11 cellular contexts compared by ENCODE assay signal in genomic region chr12:55703976-55704761, GRCh38. TPM values are rescaled to one million over a fixed set of nuclear protein-coding genes. Genes with fewer than 3 reads are reported as not detected.
DNase-seq lines count a peak whose midpoint lies in the region; TF ChIP-seq lines count a peak whose summit lies in the region.
"Had no signal": no experiment of that assay in that cellular context is flagged by ENCODE, and none has a peak within 500 bp of the region (broad histone marks: within the 10 kb centered on the region; RNA-seq: fewer than 3 reads in every experiment).

No MANE protein-coding gene starts in this region.

- H3K9ac ChIP-seq in mesenchymal stem cell (ENCODE audit: low read length) = peak overlapping the region; percentile 84

- H3K18ac ChIP-seq in mesenchymal stem cell (ENCODE audit: low read depth in 1 of 2, low read length in 2 of 2) = no peak overlapping the region

- H3K36me3 Mint-ChIP-seq in chondrocyte (ENCODE audit: low read depth) = no peaks in the 10 kb centered on the region

- no peak for TF ChIP-seq CTCF in chondrocyte (IDR thresholded peaks at IDR 0.05)
- TF ChIP-seq CTCF in tibial nerve (IDR thresholded peaks at IDR 0.05) = no peak

- H4K91ac ChIP-seq in mesenchymal stem cell (ENCODE audit: low read length) = no peak overlapping the region

- H3K27me3 ChIP-seq in mesenchymal stem cell (ENCODE audit: control insufficient read depth in 1 of 2, insufficient read depth in 1 of 2, low read length in 2 of 2) (peaks cover 0 to 46% of the 10 kb centered on the region in 2 experiments), tibial nerve (no peaks in the 10 kb centered on the region), MG63 (no peaks in the 10 kb centered on the region)
- H3K27me3 ChIP-seq: Peyer's patch had no signal

- H2BK5ac ChIP-seq in mesenchymal stem cell (ENCODE audit: low read depth, low read length, poor library complexity, severe bottlenecking) = no peak overlapping the region

- WGBS in mesenchymal stem cell = 86% methylated on average over 5 of the region's 6 CpGs
- 43 to 53% methylated on average over 6 of the region's 6 CpGs for WGBS in tibial nerve, 2 donors

- H3K36me3 ChIP-seq in mesenchymal stem cell (ENCODE audit: control insufficient read depth in 1 of 2, insufficient read depth in 2 of 2, low read depth in 1 of 2, low read length in 2 of 2) (peaks cover 0 to 24% of the 10 kb centered on the region in 2 experiments), tibial nerve (peaks cover 0 to 19% (median 0%) of the 10 kb centered on the region in 3 donors), MG63 (no peaks in the 10 kb centered on the region)
- H3K36me3 ChIP-seq: Peyer's patch had no signal

- H3K4me1 ChIP-seq in mesenchymal stem cell (ENCODE audit: control insufficient read depth, insufficient read depth, low read depth, low read length) (peaks cover 18% of the 10 kb centered on the region), tibial nerve (peaks cover 0 to 87% (median 21%) of the 10 kb centered on the region in 4 donors)

- H2AK5ac ChIP-seq in mesenchymal stem cell (ENCODE audit: low read length, severe bottlenecking) = no peak overlapping the region

- H2AFZ ChIP-seq in mesenchymal stem cell (ENCODE audit: low read depth, low read length) = no peak overlapping the region

- no peak overlapping the region for H3K27ac ChIP-seq in mesenchymal stem cell (ENCODE audit: low read length, poor library complexity, severe bottlenecking)
- H3K27ac ChIP-seq in tibial nerve = peak overlapping the region; percentile 27 to 89 (median 64)

- no peak overlapping the region for H3K27ac Mint-ChIP-seq in chondrocyte (ENCODE audit: unreplicated experiment)

- H3K4me3 ChIP-seq in mesenchymal stem cell (ENCODE audit: insufficient read depth in 1 of 2, low read depth in 1 of 2, low read length in 2 of 2) (peak overlapping the region in 1 of 2 experiments; percentile 83), tibial nerve (peak overlapping the region in 3 of 4 donors; percentile 7 to 64 (median 59)), MG63 (no peak overlapping the region)

- peak in 1 of 2 donors; percentile 52 for TF ChIP-seq EP300 in tibial nerve (IDR thresholded peaks at IDR 0.05)

- no peak overlapping the region for H4K8ac ChIP-seq in mesenchymal stem cell (ENCODE audit: low read length)

- H3K9me3 ChIP-seq in mesenchymal stem cell (ENCODE audit: control insufficient read depth, low read length) (no peaks in the 10 kb centered on the region), tibial nerve (no peaks in the 10 kb centered on the region), MG63 (no peaks in the 10 kb centered on the region)
- H3K9me3 ChIP-seq: Peyer's patch had no signal

- no peak overlapping the region for H2BK120ac ChIP-seq in mesenchymal stem cell (ENCODE audit: low read depth, low read length)

- DNase-seq in chondrocyte (ENCODE audit: low spot score) = peak; percentile 54
- DNase-seq in mesenchymal stem cell = no peak
- DNase-seq in tibial nerve (ENCODE audit: low spot score in 2 of 2) = no peak
- DNase-seq in MG63 = no peak
- no peak for DNase-seq in mucosa of gallbladder (ENCODE audit: low spot score)
- DNase-seq: activated naive CD4-positive, alpha-beta T cell treated with anti-CD3 and anti-CD28 coated beads, Interleukin-2, amount 50 U/mL, for 16 hours; MM.1S; Peyer's patch; stimulated activated naive CD4-positive, alpha-beta T cell; T1000 had no signal

- H3K79me1 ChIP-seq in mesenchymal stem cell (replicated peaks; ENCODE audit: low read length, poor library complexity, severe bottlenecking) = no peaks in the 10 kb centered on the region

- peaks cover 13% of the 10 kb centered on the region for H3K27me3 Mint-ChIP-seq in chondrocyte (ENCODE audit: low read depth)

- H3K4me1 Mint-ChIP-seq in chondrocyte (ENCODE audit: low read depth) = peaks cover 37% of the 10 kb centered on the region

- H3K4ac ChIP-seq in mesenchymal stem cell (ENCODE audit: low read depth in 1 of 2, low read length in 2 of 2) = no peak overlapping the region

- no peak overlapping the region for H3K4me2 ChIP-seq in mesenchymal stem cell (ENCODE audit: low read length, poor library complexity, severe bottlenecking)

- no peak overlapping the region for H3K14ac ChIP-seq in mesenchymal stem cell (ENCODE audit: low read length in 2 of 2)

- H2BK12ac ChIP-seq in mesenchymal stem cell (ENCODE audit: low read length in 2 of 2) = no peak overlapping the region

- peak overlapping the region; percentile 34 for H3K4me3 Mint-ChIP-seq in chondrocyte (ENCODE audit: unreplicated experiment)
- H3K4me3 Mint-ChIP-seq: CD8-positive, alpha-beta memory T cell had no signal

- no peak for TF ChIP-seq POLR2A in tibial nerve (IDR thresholded peaks at IDR 0.05)

- H2BK15ac ChIP-seq in mesenchymal stem cell (ENCODE audit: low read depth, poor library complexity, severe bottlenecking) = no peak overlapping the region

- no peak overlapping the region for H3K23ac ChIP-seq in mesenchymal stem cell (ENCODE audit: low read length in 2 of 2)

- no peaks in the 10 kb centered on the region for H3K9me3 Mint-ChIP-seq in chondrocyte (ENCODE audit: low read depth)
- H3K9me3 Mint-ChIP-seq: CD8-positive, alpha-beta memory T cell had no signal

RNA-seq across cellular contexts. Expression of gene ITGA7, which starts 3.5 kb away (rescaled TPM):
- 5.6 to 32.4 TPM (median 31.6 TPM) in 3 replicates for total RNA-seq in chondrocyte
- 0.30 TPM for polyA plus RNA-seq in mesenchymal stem cell (2013, experiment 1 of 2)
- 0.23 TPM for polyA plus RNA-seq in mesenchymal stem cell (2013, experiment 2 of 2)
- total RNA-seq in tibial nerve = 100 to 1,000 TPM; 118 to 192 (median 146) TPM
- total RNA-seq in MG63 (2014; rRNA removed; shearing (Covaris generic); ENCODE audit: low replicate concordance) = 18.8 and 27.4 TPM in 2 replicates
- total RNA-seq in mucosa of gallbladder = 152 TPM

RNA-seq across cellular contexts. Expression of gene BLOC1S1, which starts 11.7 kb away (rescaled TPM):
- total RNA-seq in chondrocyte = 67.3 to 78.4 TPM (median 77.2 TPM) in 3 replicates
- 95.3 TPM for polyA plus RNA-seq in mesenchymal stem cell (2013, experiment 1 of 2)
- 97.2 TPM for polyA plus RNA-seq in mesenchymal stem cell (2013, experiment 2 of 2)
- 100 to 1,000 TPM; 212 to 322 (median 264) TPM for total RNA-seq in tibial nerve
- 75.7 and 97.6 TPM in 2 replicates for total RNA-seq in MG63 (2014; rRNA removed; shearing (Covaris generic); ENCODE audit: low replicate concordance)
- total RNA-seq in mucosa of gallbladder = 158 TPM

RNA-seq across cellular contexts. Expression of gene RDH5, which starts 16.0 kb away (rescaled TPM):
- total RNA-seq in chondrocyte (2.3 to 3.7 TPM (median 3.2 TPM) in 3 replicates), tibial nerve (10 to 100 TPM; 28.0 to 54.6 (median 38.4) TPM), mucosa of gallbladder (43.0 TPM)
- polyA plus RNA-seq in mesenchymal stem cell (2013, experiment 1 of 2) = 1.1 TPM
- polyA plus RNA-seq in mesenchymal stem cell (2013, experiment 2 of 2) = 1.1 TPM
- total RNA-seq in MG63 (2014; rRNA removed; shearing (Covaris generic); ENCODE audit: low replicate concordance) = 3.1 and 5.0 TPM in 2 replicates

RNA-seq across cellular contexts. Expression of gene CD63, which starts 24.6 kb away (rescaled TPM):
- 1,244 to 1,365 TPM (median 1,317 TPM) in 3 replicates for total RNA-seq in chondrocyte
- 3,698 TPM for polyA plus RNA-seq in mesenchymal stem cell (2013, experiment 1 of 2)
- polyA plus RNA-seq in mesenchymal stem cell (2013, experiment 2 of 2) = 3,754 TPM
- 100 to 1,000 TPM; 478 to 624 (median 544) TPM for total RNA-seq in tibial nerve
- 1,474 and 1,678 TPM in 2 replicates for total RNA-seq in MG63 (2014; rRNA removed; shearing (Covaris generic); ENCODE audit: low replicate concordance)
- 1,148 TPM for total RNA-seq in mucosa of gallbladder

RNA-seq across cellular contexts. Expression of gene GDF11, which starts 38.8 kb away (rescaled TPM):
- total RNA-seq in chondrocyte (17.8 to 19.1 TPM (median 18.3 TPM) in 3 replicates), tibial nerve (1 to 10 TPM; 1.8 to 5.7 (median 4.0) TPM), mucosa of gallbladder (11.5 TPM)
- 23.3 TPM for polyA plus RNA-seq in mesenchymal stem cell (2013, experiment 1 of 2)
- polyA plus RNA-seq in mesenchymal stem cell (2013, experiment 2 of 2) = 21.7 TPM
- total RNA-seq in MG63 (2014; rRNA removed; shearing (Covaris generic); ENCODE audit: low replicate concordance) = 2.8 and 3.9 TPM in 2 replicates
